ENCODE assay signal across 17 cellular contexts in the genomic region with DNA sequence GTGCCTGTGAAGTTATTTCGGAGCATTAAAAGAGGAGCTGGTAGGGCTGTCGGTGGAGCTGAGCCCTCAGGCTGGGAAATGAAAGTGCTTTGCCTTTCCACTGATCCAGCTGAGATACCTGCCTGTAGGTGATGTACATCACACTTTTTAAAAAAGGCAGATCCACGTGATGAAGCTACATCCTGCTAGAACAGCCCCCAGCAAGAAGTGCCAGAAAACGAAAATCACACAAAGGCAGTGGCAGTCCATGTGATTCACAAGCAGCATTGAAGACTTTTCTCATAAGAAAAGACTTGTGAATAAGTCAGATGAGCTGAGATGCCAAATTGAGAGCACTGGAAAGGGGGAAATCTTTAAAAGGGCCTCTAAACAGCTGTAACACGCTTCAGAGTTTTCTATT.
DNase-seq lines count a peak whose midpoint lies in the region; ATAC-seq and TF ChIP-seq lines count a peak whose summit lies in the region.
"Had no signal": no experiment of that assay in that cellular context is flagged by ENCODE, and none has a peak within 500 bp of the region (broad histone marks: within the 10 kb centered on the region; RNA-seq: fewer than 3 reads in every experiment).

No MANE protein-coding gene starts in this region.

- H3K36me3 Mint-ChIP-seq in natural killer cell = peaks cover 10% of the 10 kb centered on the region
- H3K36me3 Mint-ChIP-seq in natural killer cell treated with Interleukin-12 subunit alpha and Interleukin-12 subunit beta and Interleukin-15 and Interleukin-18, amount 100 ng/mL, for 72 hours = no peaks in the 10 kb centered on the region
- H3K36me3 Mint-ChIP-seq in CD8-positive, alpha-beta memory T cell = no peaks in the 10 kb centered on the region

- no peaks in the 10 kb centered on the region for H4K20me1 ChIP-seq in KMS-11 (ENCODE audit: insufficient read depth)

- CTCF ChIA-PET in CD8-positive, alpha-beta memory T cell (lab: Charles Lee) = no interaction called here

- ATAC-seq in natural killer cell (peak in 2 of 3 donors; percentile 31 to 57), HG03025 (IDR thresholded peaks at IDR 0.05; ENCODE audit: low FRiP score, unreplicated experiment) (no peak), HG02884 (IDR thresholded peaks at IDR 0.05; ENCODE audit: unreplicated experiment) (no peak)
- no peak for ATAC-seq in natural killer cell treated with Interleukin-12 subunit alpha and Interleukin-12 subunit beta and Interleukin-15 and Interleukin-18, amount 100 ng/mL, for 72 hours
- ATAC-seq: SK-N-SH treated with all-trans-retinoic acid at 6 μM for 48 hours had no signal

- no peak overlapping the region; the same call in 1 of the 2 replicates for H2AFZ ChIP-seq in KMS-11 (ENCODE audit: low read depth)

- no peaks in the 10 kb centered on the region for H3K36me3 ChIP-seq in KMS-11 (ENCODE audit: insufficient read depth)
- no peaks in the 10 kb centered on the region for H3K36me3 ChIP-seq in endocrine pancreas (ENCODE audit: control insufficient read depth, insufficient read depth, low read length)
- no peaks in the 10 kb centered on the region for H3K36me3 ChIP-seq in CD8-positive, alpha-beta memory T cell (ENCODE audit: insufficient read depth, low read length)

- H3K79me2 ChIP-seq in KMS-11 (ENCODE audit: insufficient read depth, low read depth) = no peaks in the 10 kb centered on the region

- H3K27ac Mint-ChIP-seq in natural killer cell = peak overlapping the region in 1 of 2 donors; percentile 54
- H3K27ac Mint-ChIP-seq in natural killer cell treated with Interleukin-12 subunit alpha and Interleukin-12 subunit beta and Interleukin-15 and Interleukin-18, amount 100 ng/mL, for 72 hours = no peak overlapping the region
- H3K27ac Mint-ChIP-seq in CD8-positive, alpha-beta memory T cell = no peak overlapping the region
- H3K27ac Mint-ChIP-seq: T-helper 1 cell treated with Interleukin-12 subunit alpha and Interleukin-12 subunit beta and Interleukin-4 antibody, amounts not matched to agents 30 μg/mL and 1 μg/mL, for 36 hours had no signal

- H3K27me3 Mint-ChIP-seq in natural killer cell (ENCODE audit: low read depth in 2 of 2) = no peaks in the 10 kb centered on the region
- H3K27me3 Mint-ChIP-seq in natural killer cell treated with Interleukin-12 subunit alpha and Interleukin-12 subunit beta and Interleukin-15 and Interleukin-18, amount 100 ng/mL, for 72 hours = no peaks in the 10 kb centered on the region
- H3K27me3 Mint-ChIP-seq in CD8-positive, alpha-beta memory T cell = no peaks in the 10 kb centered on the region

- POLR2A ChIA-PET in CD8-positive, alpha-beta memory T cell (lab: Charles Lee) = no interaction called here

- peaks cover 4 to 6% of the 10 kb centered on the region in 2 donors for H3K9me3 Mint-ChIP-seq in natural killer cell
- H3K9me3 Mint-ChIP-seq in natural killer cell treated with Interleukin-12 subunit alpha and Interleukin-12 subunit beta and Interleukin-15 and Interleukin-18, amount 100 ng/mL, for 72 hours = peaks cover 5% of the 10 kb centered on the region
- peaks cover 0 to 8% (median 3%) of the 10 kb centered on the region in 5 donors for H3K9me3 Mint-ChIP-seq in CD8-positive, alpha-beta memory T cell
- H3K9me3 Mint-ChIP-seq: T-helper 1 cell treated with Interleukin-12 subunit alpha and Interleukin-12 subunit beta and Interleukin-4 antibody, amounts not matched to agents 30 μg/mL and 1 μg/mL, for 36 hours had no signal

- H3K27me3 ChIP-seq in KMS-11 (ENCODE audit: insufficient read depth, low read depth) (no peaks in the 10 kb centered on the region), endocrine pancreas (ENCODE audit: control insufficient read depth, insufficient read depth, low read length) (no peaks in the 10 kb centered on the region)
- H3K27me3 ChIP-seq in CD8-positive, alpha-beta memory T cell (ENCODE audit: insufficient read depth, low read length, poor library complexity, severe bottlenecking) = no peaks in the 10 kb centered on the region

- H3K27ac ChIP-seq in KMS-11 = 0 out of 2 replicates have a peak overlapping the region, but pooled peaks have one; percentile 82
- H3K27ac ChIP-seq in CD8-positive, alpha-beta memory T cell (ENCODE audit: low read depth, low read length) = no peak overlapping the region
- H3K27ac ChIP-seq: 22Rv1, HL-60 had no signal

- H3K9me3 ChIP-seq in endocrine pancreas (ENCODE audit: control insufficient read depth, low read length) = no peaks in the 10 kb centered on the region
- no peaks in the 10 kb centered on the region for H3K9me3 ChIP-seq in CD8-positive, alpha-beta memory T cell (ENCODE audit: low read length)

- peaks cover 12 to 17% of the 10 kb centered on the region in 2 donors for H3K4me1 Mint-ChIP-seq in natural killer cell
- H3K4me1 Mint-ChIP-seq in natural killer cell treated with Interleukin-12 subunit alpha and Interleukin-12 subunit beta and Interleukin-15 and Interleukin-18, amount 100 ng/mL, for 72 hours (ENCODE audit: low read depth in 2 of 2) = peaks cover 0 to 11% of the 10 kb centered on the region in 2 donors
- H3K4me1 Mint-ChIP-seq in CD8-positive, alpha-beta memory T cell = no peaks in the 10 kb centered on the region

- peak overlapping the region; percentile 93; the same call in 1 of the 2 replicates for H3K4me2 ChIP-seq in KMS-11

- intact Hi-C loops in natural killer cell (cut with micrococcal nuclease) = no loop called here

- no peak for DNase-seq in natural killer cell
- DNase-seq in natural killer cell treated with Interleukin-12 subunit alpha and Interleukin-12 subunit beta and Interleukin-15 and Interleukin-18, amount 100 ng/mL, for 72 hours (ENCODE audit: low spot score) = no peak
- no peak for DNase-seq in stimulated activated CD4-positive, alpha-beta T cell treated with anti-CD3 and anti-CD28 coated beads, Interleukin-2, amount 100 ng/mL, for 48 hours
- DNase-seq in CD8-positive, alpha-beta memory T cell = no peak
- DNase-seq: MV-4-11, NCI-H1417, NCI-H187 treated with DMSO at 0.1 percent for 48 hours, NCI-H526 treated with DMSO at 0.1 percent for 48 hours, SHP77 treated with DMSO at 0.1 percent for 48 hours had no signal

- H3K9ac ChIP-seq in KMS-11 = no peak overlapping the region
- no peak overlapping the region for H3K9ac ChIP-seq in endocrine pancreas (ENCODE audit: control insufficient read depth, insufficient read depth, low read length)

- H3K4me3 ChIP-seq in KMS-11 (IDR thresholded peaks at IDR 0.05; ENCODE audit: insufficient read depth, low read depth, low read length) (no peak overlapping the region), endocrine pancreas (ENCODE audit: control insufficient read depth, insufficient read depth, low read length) (peak overlapping the region; percentile 12)
- H3K4me3 ChIP-seq in CD8-positive, alpha-beta memory T cell (ENCODE audit: low read length) = no peak overlapping the region

- H3K4me1 ChIP-seq in KMS-11 (ENCODE audit: low read depth, poor library complexity, severe bottlenecking) = peaks cover 26% of the 10 kb centered on the region
- no peaks in the 10 kb centered on the region for H3K4me1 ChIP-seq in endocrine pancreas (ENCODE audit: control insufficient read depth, insufficient read depth, low read length)
- no peaks in the 10 kb centered on the region for H3K4me1 ChIP-seq in CD8-positive, alpha-beta memory T cell (ENCODE audit: insufficient read depth, low read length)

- TF ChIP-seq CTCF in natural killer cell (IDR thresholded peaks at IDR 0.05) (no peak), KMS-11 (conservative IDR thresholded peaks at IDR 0.05; ENCODE audit: low read depth, low read length) (no peak)

- peak overlapping the region; percentile 5 for H3K4me3 Mint-ChIP-seq in natural killer cell
- H3K4me3 Mint-ChIP-seq in natural killer cell treated with Interleukin-12 subunit alpha and Interleukin-12 subunit beta and Interleukin-15 and Interleukin-18, amount 100 ng/mL, for 72 hours = no peak overlapping the region
- no peak overlapping the region for H3K4me3 Mint-ChIP-seq in CD8-positive, alpha-beta memory T cell
- H3K4me3 Mint-ChIP-seq: T-helper 1 cell treated with Interleukin-12 subunit alpha and Interleukin-12 subunit beta and Interleukin-4 antibody, amounts not matched to agents 30 μg/mL and 1 μg/mL, for 36 hours had no signal

Comparison
In these comparisons a context has a peak if more than half of its experiments do, and no peak if none do; other contexts are left out.
1. ATAC-seq: peak in natural killer cell (2 of 3); none in natural killer cell treated with Interleukin-12 subunit alpha and Interleukin-12 subunit beta and Interleukin-15 and Interleukin-18, amount 100 ng/mL, for 72 hours (0 of 2), HG03025 (single experiment) and HG02884 (single experiment).